ENCODE assay signal across 1 cellular context in genomic region chr3:13462125-13462629, GRCh38.
TF ChIP-seq lines count a peak whose summit lies in the region.

No MANE protein-coding gene starts in this region.

TF ChIP-seq in WTC11, 78 proteins besides CTCF, POLR2A, EP300 and RAD21 (continued from another document):
- TF ChIP-seq ARID4B (CRISPR knock-in tag; IDR thresholded peaks at IDR 0.05; ENCODE audit: borderline replicate concordance), result no peak
- no peak for TF ChIP-seq EMX1 (CRISPR knock-in tag; IDR thresholded peaks at IDR 0.05)
- no peak for TF ChIP-seq ZNF396 (CRISPR knock-in tag; IDR thresholded peaks at IDR 0.05; ENCODE audit: borderline replicate concordance)
- TF ChIP-seq ZNF532 (CRISPR knock-in tag; IDR thresholded peaks at IDR 0.05; ENCODE audit: borderline replicate concordance), result no peak
- TF ChIP-seq IRF2 (CRISPR knock-in tag; IDR thresholded peaks at IDR 0.05; ENCODE audit: borderline replicate concordance, low read depth), result no peak
- TF ChIP-seq TEAD1 (CRISPR knock-in tag; IDR thresholded peaks at IDR 0.05), result no peak
- no peak for TF ChIP-seq NFYB (CRISPR knock-in tag; conservative IDR thresholded peaks at IDR 0.05; ENCODE audit: low read depth)
- no peak for TF ChIP-seq ESRRA (CRISPR knock-in tag; IDR thresholded peaks at IDR 0.05; ENCODE audit: borderline replicate concordance)
- no peak for TF ChIP-seq GTF2I (CRISPR knock-in tag; conservative IDR thresholded peaks at IDR 0.05)
- no peak for TF ChIP-seq NFATC4 (CRISPR knock-in tag; IDR thresholded peaks at IDR 0.05)
